ENCODE assay signal across 8 cellular contexts in the genomic region with DNA sequence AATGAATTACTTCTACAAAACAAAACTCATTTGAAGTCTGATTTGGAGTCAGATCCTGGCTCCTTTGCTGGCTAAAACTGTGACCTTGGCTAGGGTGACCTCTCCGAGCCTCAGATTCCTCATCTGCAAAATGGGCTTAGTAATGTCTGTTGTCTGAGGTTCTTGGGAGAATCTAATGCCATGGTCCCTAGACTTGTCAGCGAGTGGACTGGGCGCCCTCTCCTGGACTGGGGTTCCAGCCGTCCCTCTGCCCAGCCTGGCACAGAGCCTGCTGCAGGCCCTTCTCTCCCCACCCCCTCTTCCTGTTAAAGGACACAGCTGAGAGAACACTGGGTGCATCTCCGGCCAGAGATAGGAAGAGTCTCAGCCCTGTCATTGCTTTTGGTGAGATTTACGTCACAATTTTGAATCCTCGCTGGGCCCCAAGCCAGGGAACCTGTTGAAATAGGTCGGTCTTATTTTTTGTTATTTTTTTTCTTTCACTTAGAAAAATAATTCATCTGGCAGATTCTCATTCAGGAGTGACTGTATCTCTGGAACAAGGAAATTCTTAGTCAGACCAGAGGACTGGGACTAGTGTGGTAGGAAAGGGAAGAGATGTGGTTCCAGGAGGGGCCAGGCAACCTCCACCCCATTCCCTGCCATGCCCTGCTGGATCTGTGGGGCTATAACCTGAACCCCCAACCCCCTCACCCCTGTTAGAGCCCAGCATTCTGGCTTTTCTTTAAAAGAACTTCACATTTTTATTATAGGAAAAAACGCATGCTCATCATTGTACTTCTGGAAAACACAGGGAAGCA. TPM values are rescaled to one million over a fixed set of nuclear protein-coding genes. Genes with fewer than 3 reads are reported as not detected.
DNase-seq lines count a peak whose midpoint lies in the region; ATAC-seq and TF ChIP-seq lines count a peak whose summit lies in the region.

No MANE protein-coding gene starts in this region.

- in situ Hi-C loops in ACHN (cut with HindIII; ENCODE audit: low pct_ligation_motif_present, low pct_unique_long_range_greater_than_20kb, low sequenced_read_pairs) (no loop called here), mammary epithelial cell (cut with MboI; ENCODE audit: low sequenced_read_pairs in 2 of 2) (no loop called here)

- intact Hi-C loops in mammary epithelial cell (cut with micrococcal nuclease) (no loop called here), lower lobe of right lung (cut with DNase I) (no loop called here)

- peaks cover 9% of the 10 kb centered on the region for H3K36me3 ChIP-seq in mammary epithelial cell (ENCODE audit: insufficient read depth, low read length)
- H3K36me3 ChIP-seq in lower lobe of right lung: peaks cover 52% of the 10 kb centered on the region
- H3K36me3 ChIP-seq in upper lobe of left lung: peaks cover 5 to 53% (median 30%) of the 10 kb centered on the region in 4 donors

- no TSS peak for BruUV-seq in mammary epithelial cell (replicated peaks; lab: Mats Ljungman, UMichigan)

- no peak overlapping the region for H3K4me3 ChIP-seq in mammary epithelial cell (replicated peaks in 1 of 3; ENCODE audit: insufficient read depth in 1 of 3, low read depth in 2 of 3, low read length in 3 of 3)
- no peak overlapping the region for H3K4me3 ChIP-seq in lower lobe of right lung
- no peak overlapping the region for H3K4me3 ChIP-seq in upper lobe of left lung

- DNase-seq in ACHN (peak; percentile 88), NCI-H226 (peak; percentile 84), mammary epithelial cell (peak; percentile 36), lower lobe of right lung (peak; percentile 83), upper lobe of left lung (peak in 1 of 2 donors; percentile 85), NCI-H345 treated with DMSO at 0.1 percent for 48 hours (lab: John Stamatoyannopoulos, UW; ENCODE audit: unreplicated experiment) (no peak), mesenteric fat pad (ENCODE audit: low spot score) (no peak)

- TF ChIP-seq CTCF in GM12872 (IDR thresholded peaks at IDR 0.05; ENCODE audit: insufficient read depth, low read depth, low read length) (peak; percentile 51), mammary epithelial cell (conservative IDR thresholded peaks at IDR 0.05 in 1 of 2, IDR thresholded peaks at IDR 0.05 in 1 of 2; ENCODE audit: extremely low read depth in 1 of 2, insufficient read depth in 1 of 2, low read depth in 1 of 2, low read length in 2 of 2) (peak; percentile 19 to 40), lower lobe of right lung (IDR thresholded peaks at IDR 0.05) (peak; percentile 55), upper lobe of left lung (IDR thresholded peaks at IDR 0.05) (peak in 5 of 6 experiments; percentile 17 to 69 (median 61))

- no peaks in the 10 kb centered on the region for H3K4me1 ChIP-seq in mammary epithelial cell (ENCODE audit: insufficient read depth, low read length)
- peaks cover 23% of the 10 kb centered on the region for H3K4me1 ChIP-seq in lower lobe of right lung
- peaks cover 9 to 28% (median 12%) of the 10 kb centered on the region in 4 donors for H3K4me1 ChIP-seq in upper lobe of left lung

- H3K27me3 ChIP-seq in mammary epithelial cell (ENCODE audit: insufficient read depth, low read length) (no peaks in the 10 kb centered on the region), lower lobe of right lung (ENCODE audit: low read depth) (no peaks in the 10 kb centered on the region), upper lobe of left lung (no peaks in the 10 kb centered on the region)

- H2AFZ ChIP-seq in mammary epithelial cell (ENCODE audit: low read depth, low read length): no peak overlapping the region

- H3K27ac ChIP-seq in mammary epithelial cell (ENCODE audit: insufficient read depth, low read depth, low read length) (no peak overlapping the region), lower lobe of right lung (peak overlapping the region; percentile 79), upper lobe of left lung (peak overlapping the region; percentile 82 to 84 (median 82))

- no peak overlapping the region for H3K9ac ChIP-seq in mammary epithelial cell (ENCODE audit: insufficient read depth, low read length)

- ATAC-seq in lower lobe of right lung (peak; percentile 69 to 85), upper lobe of left lung (ENCODE audit: low FRiP score in 2 of 2) (peak; percentile 69 to 77)

- no peaks in the 10 kb centered on the region for H4K20me1 ChIP-seq in mammary epithelial cell (ENCODE audit: insufficient read depth, low read length)

- H3K79me2 ChIP-seq in mammary epithelial cell (ENCODE audit: insufficient read depth, low read length): no peaks in the 10 kb centered on the region

- CTCF ChIA-PET in mammary epithelial cell (lab: Charles Lee; ENCODE audit: low non-redundant PET): interaction anchor here (0.7 kb wide), 1 partner anchor 150 kb away, joined by 3 read pairs; no protein-coding TSS in a partner anchor

- H3K9me3 ChIP-seq in mammary epithelial cell (replicated peaks; ENCODE audit: insufficient read depth, low read length): no peaks in the 10 kb centered on the region
- no peaks in the 10 kb centered on the region for H3K9me3 ChIP-seq in lower lobe of right lung
- no peaks in the 10 kb centered on the region for H3K9me3 ChIP-seq in upper lobe of left lung

- TF ChIP-seq POLR2A in upper lobe of left lung (IDR thresholded peaks at IDR 0.05): peak in 1 of 4 donors; percentile 33

- WGBS in mammary epithelial cell (ENCODE audit: low coverage, missing lambda C conversion rate): 66% methylated on average over 9 of the region's 9 CpGs
- WGBS in upper lobe of left lung, 2 donors: 51 to 62% methylated on average over 7 to 9 of the region's 9 CpGs

- TF ChIP-seq EP300 in upper lobe of left lung (IDR thresholded peaks at IDR 0.05): peak; percentile 76 to 98 (median 94)

- H3K4me2 ChIP-seq in mammary epithelial cell (ENCODE audit: insufficient read depth, low read depth, low read length): no peak overlapping the region

- dilution Hi-C loops in mammary epithelial cell (cut with HindIII; ENCODE audit: low sequenced_read_pairs): no loop called here

RNA-seq across cellular contexts. Expression of a gene that starts 48.2 kb away (rescaled TPM):
- total RNA-seq in mammary epithelial cell (10 to 100 TPM; 31.8 to 58.5 TPM), lower lobe of right lung (16.6 TPM), upper lobe of left lung (10 to 100 TPM; 10.5 to 31.0 (median 23.9) TPM), mesenteric fat pad (28.2 TPM)
- polyA plus RNA-seq in mammary epithelial cell: 120 TPM
- 11.9 TPM for polyA minus RNA-seq in mammary epithelial cell

Comparison
In these comparisons a context has a peak if more than half of its experiments do, and no peak if none do; other contexts are left out.
1. DNase-seq: peak in ACHN (single experiment), NCI-H226 (single experiment), mammary epithelial cell (single experiment) and lower lobe of right lung (single experiment); none in NCI-H345 treated with DMSO at 0.1 percent for 48 hours (single experiment) and mesenteric fat pad (single experiment).
2. Peak in every context shown above with its lines, with median percentiles within 50 percentile points of each other: CTCF ChIP-seq.